Comparison of ENCODE assay signal across 15 cellular contexts in the genomic region with DNA sequence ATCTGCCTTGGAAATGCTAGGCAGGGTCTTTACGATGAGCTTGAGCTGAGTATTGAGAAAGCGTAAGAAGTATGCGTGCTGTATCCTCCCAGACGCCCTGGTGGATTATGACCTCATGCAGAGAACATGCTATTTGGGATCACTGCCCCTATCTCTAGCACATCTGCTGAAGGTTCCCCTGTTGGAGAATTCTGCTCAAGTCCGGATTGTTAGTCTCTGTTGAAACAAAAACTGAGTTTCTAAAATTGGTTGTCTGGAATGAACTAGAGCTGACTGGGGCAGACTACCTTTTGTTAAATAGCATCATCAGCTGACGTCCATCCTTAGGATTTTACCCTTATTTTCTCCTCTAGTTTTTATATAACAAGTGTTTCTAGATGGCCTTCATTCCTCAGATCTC. TPM values are rescaled to one million over a fixed set of nuclear protein-coding genes. Genes with fewer than 3 reads are reported as not detected.
DNase-seq lines count a peak whose midpoint lies in the region; TF ChIP-seq lines count a peak whose summit lies in the region.
"Had no signal": no experiment of that assay in that cellular context is flagged by ENCODE, and none has a peak within 500 bp of the region (broad histone marks: within the 10 kb centered on the region; RNA-seq: fewer than 3 reads in every experiment).

No MANE protein-coding gene starts in this region.

- no peak overlapping the region for H3K4me3 Mint-ChIP-seq in mesothelial cell of epicardium
- H3K4me3 Mint-ChIP-seq in activated T-helper 1 cell treated with anti-CD3 and anti-CD28 coated beads, Interleukin-12 subunit alpha, Interleukin-12 subunit beta, Interleukin-2, Interleukin-4 antibody, amounts not matched to agents 30 ng/mL and 10 ng/mL and 1 ng/mL, durations not matched to agents 14 hours and 24 hours and 36 hours: no peak overlapping the region
- H3K4me3 Mint-ChIP-seq: activated CD8-positive, alpha-beta memory T cell treated with anti-CD3 and anti-CD28 coated beads, Interleukin-2, amount 10 ng/mL, durations not matched to agents 7 days and 5 days; CD4-positive, alpha-beta T cell; T-helper 1 cell treated with Interleukin-12 subunit alpha and Interleukin-12 subunit beta and Interleukin-4 antibody, amounts not matched to agents 30 μg/mL and 1 μg/mL, for 36 hours had no signal

- H3K36me3 ChIP-seq in suprapubic skin: peaks cover 4% of the 10 kb centered on the region

- no peaks in the 10 kb centered on the region for H3K9me3 Mint-ChIP-seq in mesothelial cell of epicardium
- no peaks in the 10 kb centered on the region for H3K9me3 Mint-ChIP-seq in activated T-helper 1 cell treated with anti-CD3 and anti-CD28 coated beads, Interleukin-12 subunit alpha, Interleukin-12 subunit beta, Interleukin-2, Interleukin-4 antibody, amounts not matched to agents 30 ng/mL and 10 ng/mL and 1 ng/mL, durations not matched to agents 14 hours and 24 hours and 36 hours
- H3K9me3 Mint-ChIP-seq: CD4-positive, alpha-beta T cell; T-helper 1 cell treated with Interleukin-12 subunit alpha and Interleukin-12 subunit beta and Interleukin-4 antibody, amounts not matched to agents 30 μg/mL and 1 μg/mL, for 36 hours had no signal

- H3K27ac ChIP-seq in suprapubic skin: peak overlapping the region; percentile 57

- no peaks in the 10 kb centered on the region for H3K27me3 ChIP-seq in suprapubic skin

- DNase-seq in GM04504 (ENCODE audit: low read depth): peak; percentile 74
- DNase-seq in dedifferentiated amniotic fluid mesenchymal stem cell (ENCODE audit: extremely low spot score): peak; percentile 80
- no peak for DNase-seq in mesothelial cell of epicardium (ENCODE audit: low spot score in 2 of 2, unreplicated experiment in 2 of 2)
- DNase-seq in suprapubic skin (ENCODE audit: low spot score in 2 of 2): no peak
- no peak for DNase-seq in SKM-1 treated with dmso at 0.1 percent for 144 hours (lab: John Stamatoyannopoulos, UW; ENCODE audit: unreplicated experiment)
- DNase-seq in activated T-helper 1 cell treated with anti-CD3 and anti-CD28 coated beads, Interleukin-12 subunit alpha, Interleukin-12 subunit beta, Interleukin-2, Interleukin-4 antibody, amounts not matched to agents 30 ng/mL and 10 ng/mL and 1 ng/mL, durations not matched to agents 14 hours and 24 hours and 36 hours (ENCODE audit: low spot score): no peak
- DNase-seq in HPDE6-E6E7 (ENCODE audit: extremely low spot score): no peak
- DNase-seq in ecto neural progenitor cell (ENCODE audit: low spot score): no peak
- DNase-seq: activated CD8-positive, alpha-beta memory T cell treated with anti-CD3 and anti-CD28 coated beads, Interleukin-2, amount 10 ng/mL, durations not matched to agents 7 days and 5 days; CD4-positive, alpha-beta T cell; left cardiac atrium; NCI-H82; small intestine; substantia nigra had no signal

- H3K27ac Mint-ChIP-seq in mesothelial cell of epicardium: peak overlapping the region; percentile 19
- H3K27ac Mint-ChIP-seq in activated T-helper 1 cell treated with anti-CD3 and anti-CD28 coated beads, Interleukin-12 subunit alpha, Interleukin-12 subunit beta, Interleukin-2, Interleukin-4 antibody, amounts not matched to agents 30 ng/mL and 10 ng/mL and 1 ng/mL, durations not matched to agents 14 hours and 24 hours and 36 hours: no peak overlapping the region
- H3K27ac Mint-ChIP-seq: activated CD8-positive, alpha-beta memory T cell treated with anti-CD3 and anti-CD28 coated beads, Interleukin-2, amount 10 ng/mL, durations not matched to agents 7 days and 5 days; CD4-positive, alpha-beta T cell; T-helper 1 cell treated with Interleukin-12 subunit alpha and Interleukin-12 subunit beta and Interleukin-4 antibody, amounts not matched to agents 30 μg/mL and 1 μg/mL, for 36 hours had no signal

- H3K4me3 ChIP-seq in suprapubic skin: no peak overlapping the region

- no peak for TF ChIP-seq POLR2A in suprapubic skin (IDR thresholded peaks at IDR 0.05)

- WGBS in suprapubic skin: 57% methylated on average over 6 of the region's 6 CpGs

- peaks cover 29% of the 10 kb centered on the region for H3K27me3 Mint-ChIP-seq in mesothelial cell of epicardium (ENCODE audit: low read depth)
- peaks cover 57% of the 10 kb centered on the region for H3K27me3 Mint-ChIP-seq in activated T-helper 1 cell treated with anti-CD3 and anti-CD28 coated beads, Interleukin-12 subunit alpha, Interleukin-12 subunit beta, Interleukin-2, Interleukin-4 antibody, amounts not matched to agents 30 ng/mL and 10 ng/mL and 1 ng/mL, durations not matched to agents 14 hours and 24 hours and 36 hours (ENCODE audit: insufficient read depth)

- no peaks in the 10 kb centered on the region for H3K36me3 Mint-ChIP-seq in mesothelial cell of epicardium
- H3K36me3 Mint-ChIP-seq in activated T-helper 1 cell treated with anti-CD3 and anti-CD28 coated beads, Interleukin-12 subunit alpha, Interleukin-12 subunit beta, Interleukin-2, Interleukin-4 antibody, amounts not matched to agents 30 ng/mL and 10 ng/mL and 1 ng/mL, durations not matched to agents 14 hours and 24 hours and 36 hours (ENCODE audit: low read depth): no peaks in the 10 kb centered on the region
- H3K36me3 Mint-ChIP-seq: activated CD8-positive, alpha-beta memory T cell treated with anti-CD3 and anti-CD28 coated beads, Interleukin-2, amount 10 ng/mL, durations not matched to agents 7 days and 5 days had no signal

- peaks cover 21% of the 10 kb centered on the region for H3K4me1 Mint-ChIP-seq in mesothelial cell of epicardium
- peaks cover 1% of the 10 kb centered on the region for H3K4me1 Mint-ChIP-seq in activated T-helper 1 cell treated with anti-CD3 and anti-CD28 coated beads, Interleukin-12 subunit alpha, Interleukin-12 subunit beta, Interleukin-2, Interleukin-4 antibody, amounts not matched to agents 30 ng/mL and 10 ng/mL and 1 ng/mL, durations not matched to agents 14 hours and 24 hours and 36 hours (ENCODE audit: low read depth)

- H3K9me3 ChIP-seq in suprapubic skin: no peaks in the 10 kb centered on the region

- no peak for TF ChIP-seq EP300 in suprapubic skin (IDR thresholded peaks at IDR 0.05)

- intact Hi-C loops in activated T-helper 1 cell treated with anti-CD3 and anti-CD28 coated beads, Interleukin-12 subunit alpha, Interleukin-12 subunit beta, Interleukin-2, Interleukin-4 antibody, amounts not matched to agents 30 ng/mL and 10 ng/mL and 1 ng/mL, durations not matched to agents 14 hours and 24 hours and 36 hours (cut with micrococcal nuclease): no loop called here

- H3K4me1 ChIP-seq in suprapubic skin: peaks cover 30% of the 10 kb centered on the region

- TF ChIP-seq CTCF in mesothelial cell of epicardium (IDR thresholded peaks at IDR 0.05; ENCODE audit: unreplicated experiment): no peak
- no peak for TF ChIP-seq CTCF in suprapubic skin (IDR thresholded peaks at IDR 0.05)

RNA-seq across cellular contexts. Expression of gene FHDC1, which starts 7.5 kb away (rescaled TPM):
- total RNA-seq in mesothelial cell of epicardium (4.2 to 4.6 TPM (median 4.3 TPM) in 3 replicates), suprapubic skin (10 to 100 TPM; 21.9 to 39.6 (median 28.7) TPM)
- 0.10 TPM in 2 replicates for total RNA-seq in activated T-helper 1 cell treated with anti-CD3 and anti-CD28 coated beads, Interleukin-12 subunit alpha, Interleukin-12 subunit beta, Interleukin-2, Interleukin-4 antibody, amounts not matched to agents 30 ng/mL and 10 ng/mL and 1 ng/mL, durations not matched to agents 14 hours and 24 hours and 36 hours

Comparison
In these comparisons a context has a peak if more than half of its experiments do, and no peak if none do; other contexts are left out.
1. DNase-seq: peak in GM04504 (single experiment) and dedifferentiated amniotic fluid mesenchymal stem cell (single experiment); none in mesothelial cell of epicardium (0 of 2), suprapubic skin (0 of 2), SKM-1 treated with dmso at 0.1 percent for 144 hours (single experiment), activated T-helper 1 cell treated with anti-CD3 and anti-CD28 coated beads, Interleukin-12 subunit alpha, Interleukin-12 subunit beta, Interleukin-2, Interleukin-4 antibody, amounts not matched to agents 30 ng/mL and 10 ng/mL and 1 ng/mL, durations not matched to agents 14 hours and 24 hours and 36 hours (single experiment), HPDE6-E6E7 (single experiment) and ecto neural progenitor cell (single experiment).